Comparison of ENCODE assay signal across 8 cellular contexts in the genomic region with DNA sequence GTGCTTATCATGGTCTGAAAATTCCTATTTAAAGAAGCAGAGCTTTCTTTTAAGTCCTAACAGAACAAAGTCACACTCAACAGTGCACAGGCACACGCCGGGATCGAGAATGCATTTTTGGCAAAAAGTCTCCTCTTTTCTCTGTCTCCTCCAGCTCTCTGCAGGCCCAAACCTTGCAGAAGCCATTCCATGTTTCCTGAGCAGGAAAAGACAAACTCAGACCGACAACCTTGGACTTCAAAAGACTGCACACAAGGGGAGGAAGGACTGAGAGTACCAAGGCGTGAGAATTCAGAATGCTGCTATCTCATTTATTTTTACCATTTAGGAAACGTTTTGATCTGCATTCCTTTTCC.
A peak's percentile ranks its signal among the peaks of the same experiment; 100 is the strongest.
DNase-seq lines count a peak whose midpoint lies in the region; ATAC-seq and TF ChIP-seq lines count a peak whose summit lies in the region.

No MANE protein-coding gene starts in this region.

- H3K27me3 Mint-ChIP-seq in stimulated activated naive CD8-positive, alpha-beta T cell treated with anti-CD3 and anti-CD28 coated beads, Interleukin-15, Interleukin-2, amounts not matched to agents 100 ng/mL and 50 ng/mL, for 24 hours, result no peaks in the 10 kb centered on the region

- H3K9me3 ChIP-seq in breast epithelium, result no peaks in the 10 kb centered on the region
- H3K9me3 ChIP-seq in mesodermal cell (ENCODE audit: control insufficient read depth, low read length), result no peaks in the 10 kb centered on the region

- H3K36me3 ChIP-seq in breast epithelium (no peaks in the 10 kb centered on the region), mesodermal cell (ENCODE audit: control insufficient read depth, insufficient read depth, low read length) (no peaks in the 10 kb centered on the region)

- H3K27ac ChIP-seq in breast epithelium (peak overlapping the region; percentile 97 to 99), mesodermal cell (ENCODE audit: low read depth, low read length, severe bottlenecking) (peak overlapping the region; percentile 95)

- TF ChIP-seq CTCF in breast epithelium (IDR thresholded peaks at IDR 0.05), result no peak

- ATAC-seq in stimulated activated naive CD8-positive, alpha-beta T cell treated with anti-CD3 and anti-CD28 coated beads, Interleukin-15, Interleukin-2, amounts not matched to agents 100 U/mL and 50 U/mL, for 24 hours, result no peak
- ATAC-seq in GM19463 (IDR thresholded peaks at IDR 0.05; ENCODE audit: unreplicated experiment) (no peak), GM21367 (IDR thresholded peaks at IDR 0.05; ENCODE audit: unreplicated experiment) (no peak)

- no peak for DNase-seq in stimulated activated naive CD8-positive, alpha-beta T cell treated with anti-CD3 and anti-CD28 coated beads, Interleukin-15, Interleukin-2, amounts not matched to agents 100 U/mL and 50 U/mL, for 24 hours
- DNase-seq in breast epithelium (ENCODE audit: low spot score in 2 of 2), result no peak
- no peak for DNase-seq in D341Med (ENCODE audit: low spot score)
- no peak for DNase-seq in effector CD8-positive, alpha-beta T cell (lab: John Stamatoyannopoulos, UW)

- WGBS in mesodermal cell (ENCODE audit: insufficient coverage in 2 of 2), 2 experiments, result 30 to 81% methylated on average over 1 to 3 of the region's 6 CpGs

- peak overlapping the region; percentile 78 for H3K4me3 Mint-ChIP-seq in stimulated activated naive CD8-positive, alpha-beta T cell treated with anti-CD3 and anti-CD28 coated beads, Interleukin-15, Interleukin-2, amounts not matched to agents 100 ng/mL and 50 ng/mL, for 24 hours

- peak overlapping the region; percentile 96 for H3K27ac Mint-ChIP-seq in stimulated activated naive CD8-positive, alpha-beta T cell treated with anti-CD3 and anti-CD28 coated beads, Interleukin-15, Interleukin-2, amounts not matched to agents 100 ng/mL and 50 ng/mL, for 24 hours

- intact Hi-C loops in breast epithelium (cut with DNase I; ENCODE audit: low total_unique reads), result loop anchor here (10.0 kb wide), 1 partner anchor 413 kb away; a partner anchor contains a TSS

- H3K4me3 ChIP-seq in breast epithelium (peak overlapping the region; percentile 53 to 75 (median 70)), mesodermal cell (ENCODE audit: extremely low read depth, insufficient read depth, low read length, poor library complexity, severe bottlenecking) (peak overlapping the region; percentile 43)

- H3K27me3 ChIP-seq in breast epithelium, result no peaks in the 10 kb centered on the region

- H3K4me1 ChIP-seq in breast epithelium (peaks cover 8% of the 10 kb centered on the region in 2 donors), mesodermal cell (ENCODE audit: control insufficient read depth, insufficient read depth, low read length, poor library complexity, severe bottlenecking) (peaks cover 38% of the 10 kb centered on the region)

- no peak for TF ChIP-seq POLR2A in breast epithelium (IDR thresholded peaks at IDR 0.05)

- peaks cover 76% of the 10 kb centered on the region for H3K4me1 Mint-ChIP-seq in stimulated activated naive CD8-positive, alpha-beta T cell treated with anti-CD3 and anti-CD28 coated beads, Interleukin-15, Interleukin-2, amounts not matched to agents 100 ng/mL and 50 ng/mL, for 24 hours (ENCODE audit: low read depth)

- H3K9me3 Mint-ChIP-seq in stimulated activated naive CD8-positive, alpha-beta T cell treated with anti-CD3 and anti-CD28 coated beads, Interleukin-15, Interleukin-2, amounts not matched to agents 100 ng/mL and 50 ng/mL, for 24 hours, result no peaks in the 10 kb centered on the region

- no peaks in the 10 kb centered on the region for H3K36me3 Mint-ChIP-seq in stimulated activated naive CD8-positive, alpha-beta T cell treated with anti-CD3 and anti-CD28 coated beads, Interleukin-15, Interleukin-2, amounts not matched to agents 100 ng/mL and 50 ng/mL, for 24 hours (ENCODE audit: low read depth)
